Comparison of ENCODE assay signal across 18 cellular contexts in genomic region chr2:153403937-153404336, GRCh38.
A peak's percentile ranks its signal among the peaks of the same experiment; 100 is the strongest.
DNase-seq lines count a peak whose midpoint lies in the region; ATAC-seq and TF ChIP-seq lines count a peak whose summit lies in the region.
"Had no signal": no experiment of that assay in that cellular context is flagged by ENCODE, and none has a peak within 500 bp of the region (broad histone marks: within the 10 kb centered on the region; RNA-seq: fewer than 3 reads in every experiment).

No MANE protein-coding gene starts in this region.

- H3K27me3 Mint-ChIP-seq in glutamatergic neuron (ENCODE audit: unreplicated experiment), result no peaks in the 10 kb centered on the region
- no peaks in the 10 kb centered on the region for H3K27me3 Mint-ChIP-seq in T-helper 2 cell treated with Interferon-gamma antibody and Interleukin-4, amounts not matched to agents 5 μg/mL and 100 μg/mL, for 36 hours (ENCODE audit: low read depth)
- H3K27me3 Mint-ChIP-seq: dendritic cell treated with granulocyte-macrophage colony-stimulating factor and Interleukin-4, amounts not matched to agents 40 ng/mL and 50 ng/mL, for 4 days; naive B cell had no signal

- no peak overlapping the region for H2BK120ac ChIP-seq in neuronal stem cell (ENCODE audit: low read depth, low read length)

- H3K4me1 ChIP-seq in neuronal stem cell (ENCODE audit: control insufficient read depth in 2 of 2, insufficient read depth in 1 of 2, low read depth in 1 of 2, low read length in 2 of 2), result peaks cover 0 to 2% of the 10 kb centered on the region in 2 donors
- H3K4me1 ChIP-seq: gastrocnemius medialis, spleen had no signal

- no peaks in the 10 kb centered on the region for H3K36me3 ChIP-seq in neuronal stem cell (replicated peaks in 1 of 2; ENCODE audit: control insufficient read depth in 2 of 2, insufficient read depth in 2 of 2, low read length in 2 of 2)
- H3K36me3 ChIP-seq: gastrocnemius medialis, spleen had no signal

- DNase-seq in HT-29 (ENCODE audit: low spot score) (peak; percentile 27), NCI-H2227 (lab: John Stamatoyannopoulos, UW; ENCODE audit: unreplicated experiment) (peak; percentile 39), glutamatergic neuron (no peak), neuronal stem cell (ENCODE audit: low spot score) (no peak), KG1 (lab: John Stamatoyannopoulos, UW) (no peak)
- no peak for DNase-seq in T-helper 2 cell treated with Interferon-gamma antibody and Interleukin-4, amounts not matched to agents 5 μg/mL and 100 μg/mL, for 36 hours (ENCODE audit: low spot score)
- DNase-seq: activated CD4-positive, CD25-positive, alpha-beta regulatory T cell treated with anti-CD3 and anti-CD28 coated beads, Interleukin-2, amount 50 U/mL, for 72 hours; Calu3; erythroblast; gastrocnemius medialis; Kasumi-1; naive B cell; PC-3; spleen; stimulated activated CD8-positive, alpha-beta memory T cell treated with anti-CD3 and anti-CD28 coated beads, Interleukin-4, amount 100 ng/mL, for 48 hours; substantia nigra had no signal

- H3K4me3 ChIP-seq in neuronal stem cell (ENCODE audit: low read length in 2 of 2), result no peak overlapping the region
- H3K4me3 ChIP-seq: gastrocnemius medialis, spleen had no signal

- H3K4me1 Mint-ChIP-seq in glutamatergic neuron (ENCODE audit: low read depth, unreplicated experiment), result no peaks in the 10 kb centered on the region
- H3K4me1 Mint-ChIP-seq in T-helper 2 cell treated with Interferon-gamma antibody and Interleukin-4, amounts not matched to agents 5 μg/mL and 100 μg/mL, for 36 hours (ENCODE audit: low read depth), result no peaks in the 10 kb centered on the region
- H3K4me1 Mint-ChIP-seq: naive B cell had no signal

- no peak overlapping the region for H4K8ac ChIP-seq in neuronal stem cell (ENCODE audit: low read depth, low read length)

- no peak overlapping the region for H3K4ac ChIP-seq in neuronal stem cell (ENCODE audit: low read length)

- no peak overlapping the region for H2BK15ac ChIP-seq in neuronal stem cell (ENCODE audit: low read length)

- H3K14ac ChIP-seq in neuronal stem cell (ENCODE audit: low read length), result no peak overlapping the region

- H2BK5ac ChIP-seq in neuronal stem cell (ENCODE audit: low read length), result no peak overlapping the region

- H3K27ac ChIP-seq in neuronal stem cell (replicated peaks; ENCODE audit: low read length), result no peak overlapping the region
- H3K27ac ChIP-seq: gastrocnemius medialis, spleen had no signal

- H2AK5ac ChIP-seq in neuronal stem cell (ENCODE audit: low read depth, low read length), result no peak overlapping the region

- H3K9me3 Mint-ChIP-seq in glutamatergic neuron (ENCODE audit: unreplicated experiment), result no peaks in the 10 kb centered on the region
- no peaks in the 10 kb centered on the region for H3K9me3 Mint-ChIP-seq in T-helper 2 cell treated with Interferon-gamma antibody and Interleukin-4, amounts not matched to agents 5 μg/mL and 100 μg/mL, for 36 hours

- H3K9me3 ChIP-seq in neuronal stem cell (replicated peaks in 1 of 2; ENCODE audit: control insufficient read depth in 2 of 2, insufficient read depth in 1 of 2, low read depth in 1 of 2, low read length in 2 of 2), result no peaks in the 10 kb centered on the region
- H3K9me3 ChIP-seq: gastrocnemius medialis, spleen had no signal

- no peak overlapping the region for H3K18ac ChIP-seq in neuronal stem cell (ENCODE audit: low read length)

- H3K27me3 ChIP-seq in neuronal stem cell (ENCODE audit: control insufficient read depth in 3 of 3, insufficient read depth in 3 of 3, low read depth in 1 of 3, low read length in 3 of 3), result no peaks in the 10 kb centered on the region
- H3K27me3 ChIP-seq: gastrocnemius medialis, spleen had no signal

- peak overlapping the region; percentile 68 for H3K4me3 Mint-ChIP-seq in glutamatergic neuron (ENCODE audit: unreplicated experiment)
- no peak overlapping the region for H3K4me3 Mint-ChIP-seq in T-helper 2 cell treated with Interferon-gamma antibody and Interleukin-4, amounts not matched to agents 5 μg/mL and 100 μg/mL, for 36 hours
- H3K4me3 Mint-ChIP-seq: dendritic cell treated with granulocyte-macrophage colony-stimulating factor and Interleukin-4, amounts not matched to agents 40 ng/mL and 50 ng/mL, for 4 days; naive B cell had no signal

- no peak overlapping the region for H2BK12ac ChIP-seq in neuronal stem cell (ENCODE audit: low read length)

- TF ChIP-seq CTCF in glutamatergic neuron (IDR thresholded peaks at IDR 0.05; ENCODE audit: partially characterized antibody, unreplicated experiment), result no peak

- H3K23ac ChIP-seq in neuronal stem cell (ENCODE audit: low read depth, low read length, poor library complexity), result no peak overlapping the region

- WGBS in neuronal stem cell (ENCODE audit: extremely low coverage in 2 of 2, insufficient read length in 2 of 2, insufficient replicate concordance in 1 of 2), 2 donors, result no CpG with 5 or more reads among the region's 2 CpGs

- H4K91ac ChIP-seq in neuronal stem cell (ENCODE audit: low read depth, low read length, poor library complexity), result no peak overlapping the region

- no peak for ATAC-seq in HG02840 (IDR thresholded peaks at IDR 0.05; ENCODE audit: low FRiP score, unreplicated experiment)
- ATAC-seq: gastrocnemius medialis, PC-3 had no signal

- H3K4me2 ChIP-seq in neuronal stem cell (ENCODE audit: insufficient read depth, low read length, poor library complexity, severe bottlenecking), result no peak overlapping the region

- no peak overlapping the region for H3K27ac Mint-ChIP-seq in glutamatergic neuron (ENCODE audit: unreplicated experiment)
- H3K27ac Mint-ChIP-seq in T-helper 2 cell treated with Interferon-gamma antibody and Interleukin-4, amounts not matched to agents 5 μg/mL and 100 μg/mL, for 36 hours, result no peak overlapping the region
- H3K27ac Mint-ChIP-seq: dendritic cell treated with granulocyte-macrophage colony-stimulating factor and Interleukin-4, amounts not matched to agents 40 ng/mL and 50 ng/mL, for 4 days; naive B cell had no signal

- H3K79me1 ChIP-seq in neuronal stem cell (ENCODE audit: low read depth, low read length), result no peaks in the 10 kb centered on the region

- H3K36me3 Mint-ChIP-seq in glutamatergic neuron (ENCODE audit: unreplicated experiment), result no peaks in the 10 kb centered on the region
- no peaks in the 10 kb centered on the region for H3K36me3 Mint-ChIP-seq in T-helper 2 cell treated with Interferon-gamma antibody and Interleukin-4, amounts not matched to agents 5 μg/mL and 100 μg/mL, for 36 hours (ENCODE audit: low read depth)
- H3K36me3 Mint-ChIP-seq: naive B cell had no signal

- H2AFZ ChIP-seq in neuronal stem cell (ENCODE audit: low read length), result peak overlapping the region; percentile 36

- H3K9ac ChIP-seq in neuronal stem cell (ENCODE audit: low read depth, low read length, poor library complexity), result no peak overlapping the region

Comparison
In these comparisons a context has a peak if more than half of its experiments do, and no peak if none do; other contexts are left out.
1. DNase-seq: peak in HT-29 (single experiment) and NCI-H2227 (single experiment); none in glutamatergic neuron (single experiment), neuronal stem cell (single experiment), T-helper 2 cell treated with Interferon-gamma antibody and Interleukin-4, amounts not matched to agents 5 μg/mL and 100 μg/mL, for 36 hours (single experiment) and KG1 (single experiment).